ENCODE assay signal across 8 cellular contexts in genomic region chr19:2270157-2270571, GRCh38. TPM values are rescaled to one million over a fixed set of nuclear protein-coding genes. Genes with fewer than 3 reads are reported as not detected.
A peak's percentile ranks its signal among the peaks of the same experiment; 100 is the strongest.
DNase-seq lines count a peak whose midpoint lies in the region; ATAC-seq and TF ChIP-seq lines count a peak whose summit lies in the region.

No MANE protein-coding gene starts in this region.

- H3K36me3 ChIP-seq in ES-I3 (ENCODE audit: insufficient read depth, low read length) (peaks cover 5% of the 10 kb centered on the region), SK-N-SH (replicated peaks in 1 of 2; ENCODE audit: control insufficient read depth in 1 of 2, insufficient read depth in 2 of 2, low read length in 1 of 2) (peaks cover 17 to 26% of the 10 kb centered on the region in 2 experiments), mucosa of descending colon (ENCODE audit: low read depth) (no peaks in the 10 kb centered on the region), uterus (no peaks in the 10 kb centered on the region)

- H3K27me3 ChIP-seq in SK-N-SH (ENCODE audit: insufficient read depth) (no peaks in the 10 kb centered on the region), uterus (no peaks in the 10 kb centered on the region)

- no peak for TF ChIP-seq RAD21 in SK-N-SH (IDR thresholded peaks at IDR 0.05; ENCODE audit: low read length)

- H3K9ac ChIP-seq in ES-I3 (ENCODE audit: low read depth, low read length) (peak overlapping the region; percentile 99), SK-N-SH (peak overlapping the region; percentile 99)

- peaks cover 55% of the 10 kb centered on the region for H4K20me1 ChIP-seq in SK-N-SH (ENCODE audit: insufficient read depth)

- H3K9me3 ChIP-seq in ES-I3 (ENCODE audit: control insufficient read depth, insufficient read depth, low read length) (no peaks in the 10 kb centered on the region), SK-N-SH (no peaks in the 10 kb centered on the region), mucosa of descending colon (no peaks in the 10 kb centered on the region), uterus (no peaks in the 10 kb centered on the region)

- WGBS in SK-N-SH (ENCODE audit: low lambda C conversion rate), result no CpG with 5 or more reads among the region's 51 CpGs

- no peak for TF ChIP-seq EP300 in SK-N-SH (IDR thresholded peaks at IDR 0.05; ENCODE audit: borderline replicate concordance in 1 of 2, low read depth in 1 of 2, low read length in 1 of 2)

- POLR2A ChIA-PET in SK-N-SH (lab: Yijun Ruan, JAX), result interaction anchor here (0.6 to 3.5 kb wide), 21 partner anchors 9 to 472 kb away, joined by 3 to 28 read pairs (median 4); partner anchors contain the start of genes AP3D1 and PLEKHJ1

- CTCF ChIA-PET in SK-N-SH (lab: Yijun Ruan, JAX), result interaction anchor here (1.0 to 11.9 kb wide), 6 partner anchors 25 to 123 kb away, joined by 3 to 284 read pairs (median 49); partner anchors contain the start of genes LINGO3, PLEKHJ1 and SF3A2

- H3K79me2 ChIP-seq in SK-N-SH (ENCODE audit: insufficient read depth), result peaks cover 59% of the 10 kb centered on the region

- H3K27ac ChIP-seq in SK-N-SH (ENCODE audit: low read depth in 2 of 2, low read length in 1 of 2), result peak overlapping the region; percentile 87
- H3K27ac ChIP-seq in uterus, result peak overlapping the region; percentile 98 to 100

- no peak for TF ChIP-seq POLR2A in uterus (IDR thresholded peaks at IDR 0.05)

- no peak for TF ChIP-seq CTCF in SK-N-SH (IDR thresholded peaks at IDR 0.05)
- no peak for TF ChIP-seq CTCF in mucosa of descending colon (IDR thresholded peaks at IDR 0.05)
- TF ChIP-seq CTCF in uterus (IDR thresholded peaks at IDR 0.05), result no peak

- no peak overlapping the region for H2AFZ ChIP-seq in SK-N-SH (ENCODE audit: low read depth)

- no peaks in the 10 kb centered on the region for H3K9me2 ChIP-seq in SK-N-SH

- no peak for DNase-seq in SK-N-SH
- DNase-seq in effector CD4-positive, alpha-beta T cell, result peak; percentile 33
- DNase-seq in mucosa of descending colon, result peak; percentile 57 to 83 (median 70)
- peak; percentile 51 to 62 for DNase-seq in uterus
- DNase-seq in GOT3 (lab: John Stamatoyannopoulos, UW), result no peak

- H3K4me2 ChIP-seq in SK-N-SH, result peak overlapping the region; percentile 90

- ATAC-seq in mucosa of descending colon (peak; percentile 2), HG02885 (IDR thresholded peaks at IDR 0.05; ENCODE audit: poor library complexity, unreplicated experiment) (no peak), GM19467 (IDR thresholded peaks at IDR 0.05; ENCODE audit: unreplicated experiment) (no peak)

- H3K4me1 ChIP-seq in ES-I3 (ENCODE audit: insufficient read depth, low read length) (no peaks in the 10 kb centered on the region; the same call in 1 of the 2 replicates), SK-N-SH (ENCODE audit: control insufficient read depth in 1 of 2, insufficient read depth in 2 of 2, low read depth in 1 of 2, low read length in 1 of 2) (peaks cover 8 to 32% of the 10 kb centered on the region in 2 experiments; a peak in 3 of 4 replicates), mucosa of descending colon (ENCODE audit: low read depth) (peaks cover 42% of the 10 kb centered on the region), uterus (peaks cover 3 to 12% of the 10 kb centered on the region in 2 donors)

- H3F3A ChIP-seq in SK-N-SH (replicated peaks; ENCODE audit: insufficient read depth), result peaks cover 23% of the 10 kb centered on the region

- intact Hi-C loops in mucosa of descending colon (cut with DNase I, micrococcal nuclease), result loop anchor here (5.0 to 10.0 kb wide), 2 partner anchors 33 to 115 kb away; partner anchors contain the start of genes AP3D1 (in 1 of the 2), PLEKHJ1 (in 1 of the 2) and SF3A2 (in 1 of the 2)
- intact Hi-C loops in uterus (cut with DNase I; ENCODE audit: low total_unique reads), result loop anchor here (5.0 to 10.0 kb wide), 2 partner anchors 33 to 115 kb away; partner anchors contain the start of genes AP3D1, PLEKHJ1 and SF3A2

- H3K4me3 ChIP-seq in SK-N-SH (ENCODE audit: low read depth in 2 of 2, low read length in 1 of 2) (peak overlapping the region; percentile 91 to 100), mucosa of descending colon (peak overlapping the region; percentile 94), uterus (peak overlapping the region; percentile 98 to 99)

TF ChIP-seq in SK-N-SH, 30 proteins besides CTCF, POLR2A, EP300 and RAD21:
- TF ChIP-seq FOXM1 (IDR thresholded peaks at IDR 0.05; ENCODE audit: low read depth), result 0 out of 2 replicates have a peak, but pooled peaks have one; percentile 4
- TF ChIP-seq MXI1 (IDR thresholded peaks at IDR 0.05; ENCODE audit: low read depth, low read length), result peak; percentile 44; the same call in 1 of the 2 replicates
- no peak for TF ChIP-seq SMC3 (IDR thresholded peaks at IDR 0.05; ENCODE audit: low read depth, low read length)

RNA-seq across cellular contexts. Expression of gene PEAK3, which starts 11.8 kb away (rescaled TPM):
- not detected in 2 replicates for polyA plus RNA-seq in SK-N-SH (2012; rRNA removed)
- not detected in 2 replicates for polyA plus RNA-seq in SK-N-SH (2012; cell fraction: cytosol; rRNA removed)
- not detected in 2 replicates for polyA plus RNA-seq in SK-N-SH (2012; cell fraction: nucleus; rRNA removed)
- total RNA-seq in mucosa of descending colon (1 to 10 TPM in 2 of 3 donors, under 1 TPM in 1; 0.29 to 1.4 (median 1.1) TPM), uterus (under 1 TPM in 2 of 4 donors, not detected in 2; 0.26 to 0.40 TPM)

RNA-seq across cellular contexts. Expression of gene JSRP1, which starts 13.9 kb away (rescaled TPM):
- polyA plus RNA-seq in SK-N-SH (2012; rRNA removed), result 0.76 and 0.88 TPM in 2 replicates
- 0.58 and 0.66 TPM in 2 replicates for polyA plus RNA-seq in SK-N-SH (2012; cell fraction: cytosol; rRNA removed)
- polyA plus RNA-seq in SK-N-SH (2012; cell fraction: nucleus; rRNA removed), result 0.75 and 1.8 TPM in 2 replicates
- total RNA-seq in mucosa of descending colon (1 to 10 TPM in 1 of 3 donors, under 1 TPM in 2; 0.38 to 2.4 (median 0.87) TPM), uterus (not detected)

RNA-seq across cellular contexts. Expression of gene AMH, which starts 21.0 kb away (rescaled TPM):
- 16.0 and 18.1 TPM in 2 replicates for polyA plus RNA-seq in SK-N-SH (2012; rRNA removed)
- 1.4 and 2.7 TPM in 2 replicates for polyA plus RNA-seq in SK-N-SH (2012; cell fraction: cytosol; rRNA removed)
- polyA plus RNA-seq in SK-N-SH (2012; cell fraction: nucleus; rRNA removed), result 255 and 564 TPM in 2 replicates
- total RNA-seq in mucosa of descending colon (1 to 10 TPM; 2.7 to 5.1 (median 3.8) TPM), uterus (1 to 10 TPM in 1 of 4 donors, under 1 TPM in 1, not detected in 2; 0.35 to 3.5 TPM)

RNA-seq across cellular contexts. Expression of gene SF3A2, which starts 33.5 kb away (rescaled TPM):
- 35.0 and 55.8 TPM in 2 replicates for polyA plus RNA-seq in SK-N-SH (2012; rRNA removed)
- polyA plus RNA-seq in SK-N-SH (2012; cell fraction: cytosol; rRNA removed), result 18.7 and 29.3 TPM in 2 replicates
- 271 and 351 TPM in 2 replicates for polyA plus RNA-seq in SK-N-SH (2012; cell fraction: nucleus; rRNA removed)
- total RNA-seq in mucosa of descending colon, result 10 to 100 TPM; 60.6 to 81.2 (median 68.2) TPM
- 100 to 1,000 TPM in 1 of 4 donors, 10 to 100 TPM in 3; 33.2 to 107 (median 50.6) TPM for total RNA-seq in uterus

RNA-seq across cellular contexts. Expression of gene PLEKHJ1, which starts 34.0 kb away (rescaled TPM):
- polyA plus RNA-seq in SK-N-SH (2012; rRNA removed), result 128 and 151 TPM in 2 replicates
- polyA plus RNA-seq in SK-N-SH (2012; cell fraction: cytosol; rRNA removed), result 82.0 and 106 TPM in 2 replicates
- 251 and 261 TPM in 2 replicates for polyA plus RNA-seq in SK-N-SH (2012; cell fraction: nucleus; rRNA removed)
- total RNA-seq in mucosa of descending colon (100 to 1,000 TPM; 132 to 231 (median 189) TPM), uterus (10 to 100 TPM in 3 of 4 donors, 1 to 10 TPM in 1; 5.9 to 56.7 (median 30.1) TPM)

Comparison
In these comparisons a context has a peak if more than half of its experiments do, and no peak if none do; other contexts are left out.
1. DNase-seq: peak in effector CD4-positive, alpha-beta T cell (single experiment), mucosa of descending colon (3 of 3) and uterus (2 of 2); none in SK-N-SH (single experiment) and GOT3 (single experiment).
2. Peak in every context shown above with its lines, with median percentiles within 50 percentile points of each other: H3K4me3 ChIP-seq.